8 cellular contexts compared by ENCODE assay signal in genomic region chr13:39684531-39685137, GRCh38. TPM values are rescaled to one million over a fixed set of nuclear protein-coding genes. Genes with fewer than 3 reads are reported as not detected.
A peak's percentile ranks its signal among the peaks of the same experiment; 100 is the strongest.
DNase-seq lines count a peak whose midpoint lies in the region; ATAC-seq, FAIRE-seq and TF ChIP-seq lines count a peak whose summit lies in the region.

No MANE protein-coding gene starts in this region.

- H3K27me3 ChIP-seq in cardiac muscle cell (no peaks in the 10 kb centered on the region), pancreas (no peaks in the 10 kb centered on the region)

- intact Hi-C loops in Right ventricle myocardium inferior (cut with DNase I) (loop anchor here (2.0 to 10.0 kb wide), 3 partner anchors 258 to 1092 kb away; no protein-coding TSS in a partner anchor), pancreas (cut with DNase I) (no loop called here)

- H3K4me3 Mint-ChIP-seq in stimulated activated naive B cell treated with anti-CD40 and anti-IgM and Interleukin-4, amounts not matched to agents 10 μg/mL and 1 μg/mL and 100 μg/mL, for 72 hours: no peak overlapping the region

- H3K4me1 ChIP-seq in cardiac muscle cell (ENCODE audit: low read depth) (peaks cover 9% of the 10 kb centered on the region), pancreas (peaks cover 6 to 22% (median 9%) of the 10 kb centered on the region in 3 donors)

- H3K36me3 ChIP-seq in cardiac muscle cell (peaks cover 20% of the 10 kb centered on the region), pancreas (peaks cover 0 to 21% (median 0%) of the 10 kb centered on the region in 3 donors)

- H3K27me3 Mint-ChIP-seq in stimulated activated naive B cell treated with anti-CD40 and anti-IgM and Interleukin-4, amounts not matched to agents 10 μg/mL and 1 μg/mL and 100 μg/mL, for 72 hours: no peaks in the 10 kb centered on the region

- WGBS in pancreas, 2 donors: 72 to 74% methylated on average over 3 of the region's 3 CpGs

- DNase-seq in cardiac muscle cell (ENCODE audit: low read depth in 1 of 2, low spot score in 1 of 2) (peak; percentile 62 to 66), Right ventricle myocardium inferior (ENCODE audit: missing footprints) (no peak), NCI-H748 treated with DMSO at 0.1 percent for 48 hours (lab: John Stamatoyannopoulos, UW) (peak; percentile 33), pancreas (no peak), activated gamma-delta T cell (lab: John Stamatoyannopoulos, UW) (no peak)
- no peak for DNase-seq in stimulated activated naive B cell treated with anti-CD40 and anti-IgM and Interleukin-4, amounts not matched to agents 10 μg/mL and 1 μg/mL and 100 μg/mL, for 72 hours

- H3K4me1 Mint-ChIP-seq in stimulated activated naive B cell treated with anti-CD40 and anti-IgM and Interleukin-4, amounts not matched to agents 10 μg/mL and 1 μg/mL and 100 μg/mL, for 72 hours: peaks cover 11 to 13% of the 10 kb centered on the region in 2 donors

- H3K4me3 ChIP-seq in cardiac muscle cell: no peak overlapping the region
- H3K4me3 ChIP-seq in pancreas: no peak overlapping the region

- no peak overlapping the region for H3K27ac ChIP-seq in cardiac muscle cell
- H3K27ac ChIP-seq in pancreas: no peak overlapping the region

- H3K27ac Mint-ChIP-seq in stimulated activated naive B cell treated with anti-CD40 and anti-IgM and Interleukin-4, amounts not matched to agents 10 μg/mL and 1 μg/mL and 100 μg/mL, for 72 hours: no peak overlapping the region

- ATAC-seq in Right ventricle myocardium inferior (no peak), pancreas (peak in 3 of 4 donors; percentile 61 to 71 (median 66)), GM18873 (IDR thresholded peaks at IDR 0.05; ENCODE audit: low FRiP score, unreplicated experiment) (no peak)
- ATAC-seq in stimulated activated naive B cell treated with anti-CD40 and anti-IgM and Interleukin-4, amounts not matched to agents 10 μg/mL and 1 μg/mL and 100 μg/mL, for 72 hours (replicated peaks): no peak

- H3K9me3 Mint-ChIP-seq in stimulated activated naive B cell treated with anti-CD40 and anti-IgM and Interleukin-4, amounts not matched to agents 10 μg/mL and 1 μg/mL and 100 μg/mL, for 72 hours: no peaks in the 10 kb centered on the region

- TF ChIP-seq CTCF in cardiac muscle cell (IDR thresholded peaks at IDR 0.05; ENCODE audit: low read depth, low read length) (peak; percentile 31), pancreas (IDR thresholded peaks at IDR 0.05) (peak in 1 of 4 donors; percentile 19)

- peaks cover 16 to 30% of the 10 kb centered on the region in 2 donors for H3K36me3 Mint-ChIP-seq in stimulated activated naive B cell treated with anti-CD40 and anti-IgM and Interleukin-4, amounts not matched to agents 10 μg/mL and 1 μg/mL and 100 μg/mL, for 72 hours

- FAIRE-seq in endometrium (lab: Jason Lieb, UNC): peak; percentile 85
- peak; percentile 95 for FAIRE-seq in pancreas (lab: Jason Lieb, UNC)

- H3K9me3 ChIP-seq in cardiac muscle cell (ENCODE audit: low read depth): no peaks in the 10 kb centered on the region
- no peaks in the 10 kb centered on the region for H3K9me3 ChIP-seq in pancreas

RNA-seq across cellular contexts. Expression of gene COG6, which starts 29.2 kb away (rescaled TPM):
- total RNA-seq in cardiac muscle cell (33.5 and 52.6 TPM in 2 replicates), Right ventricle myocardium inferior (21.4 TPM), pancreas (10 to 100 TPM; 24.4 to 30.7 (median 27.7) TPM)
- polyA plus RNA-seq in cardiac muscle cell (21.3 and 29.5 TPM in 2 replicates), pancreas (1 to 10 TPM; 6.7 to 9.4 TPM)

Comparison
In these comparisons a context has a peak if more than half of its experiments do, and no peak if none do; other contexts are left out.
1. DNase-seq: peak in cardiac muscle cell (2 of 2) and NCI-H748 treated with DMSO at 0.1 percent for 48 hours (single experiment); none in Right ventricle myocardium inferior (single experiment), pancreas (0 of 6), stimulated activated naive B cell treated with anti-CD40 and anti-IgM and Interleukin-4, amounts not matched to agents 10 μg/mL and 1 μg/mL and 100 μg/mL, for 72 hours (single experiment) and activated gamma-delta T cell (single experiment).
2. ATAC-seq: peak in pancreas (3 of 4); none in Right ventricle myocardium inferior (single experiment), GM18873 (single experiment) and stimulated activated naive B cell treated with anti-CD40 and anti-IgM and Interleukin-4, amounts not matched to agents 10 μg/mL and 1 μg/mL and 100 μg/mL, for 72 hours (0 of 2).